ENCODE assay signal across 10 cellular contexts in genomic region chr5:104947061-104947460, GRCh38.
"Had no signal": no experiment of that assay in that cellular context is flagged by ENCODE, and none has a peak within 500 bp of the region (broad histone marks: within the 10 kb centered on the region; RNA-seq: fewer than 3 reads in every experiment).

No MANE protein-coding gene starts in this region.

- H3K4me3 ChIP-seq: GM23248, HAP-1 had no signal

- H3K36me3 ChIP-seq: HAP-1 had no signal

- H2AFZ ChIP-seq: GM23248 had no signal

- H3K4me3 Mint-ChIP-seq: HFFc6, IgD-negative memory B cell had no signal

- DNase-seq: GM23248, GOT3, H7, HFFc6, KBM-7 had no signal

- ATAC-seq: HCT116, HepG2 had no signal

- H3K9me3 ChIP-seq: HAP-1 had no signal

- H3K27ac Mint-ChIP-seq: HFFc6, IgD-negative memory B cell had no signal

- H3K27ac ChIP-seq: GM23248, HL-60 had no signal

- H3K4me1 ChIP-seq: HAP-1 had no signal

- H3K36me3 Mint-ChIP-seq: IgD-negative memory B cell had no signal
